Comparison of ENCODE assay signal across 29 cellular contexts in genomic region chr2:229042349-229042748, GRCh38.
"Had no signal": no experiment of that assay in that cellular context is flagged by ENCODE, and none has a peak within 500 bp of the region (broad histone marks: within the 10 kb centered on the region; RNA-seq: fewer than 3 reads in every experiment).

No MANE protein-coding gene starts in this region.

- FAIRE-seq: urothelium cell line had no signal

- H3K27me3 Mint-ChIP-seq: stimulated activated memory B cell treated with anti-CD40 and anti-IgM and Interleukin-4, amounts not matched to agents 10 μg/mL and 1 μg/mL and 100 μg/mL, for 72 hours; stimulated activated naive B cell treated with anti-CD40 and anti-IgM and Interleukin-4, amounts not matched to agents 10 μg/mL and 1 μg/mL and 100 μg/mL, for 72 hours; stimulated activated naive CD8-positive, alpha-beta T cell treated with anti-CD3 and anti-CD28 coated beads, Interleukin-15, amount 100 ng/mL, for 72 hours; stimulated activated naive CD8-positive, alpha-beta T cell treated with anti-CD3 and anti-CD28 coated beads, Interleukin-15, Interleukin-2, amounts not matched to agents 100 ng/mL and 50 ng/mL, for 24 hours had no signal

- H3K36me3 Mint-ChIP-seq: stimulated activated effector memory CD8-positive, alpha-beta T cell treated with anti-CD3 and anti-CD28 coated beads, Interleukin-12 subunit alpha, Interleukin-12 subunit beta, amount 100 ng/mL, for 72 hours; stimulated activated memory B cell treated with anti-CD40 and anti-IgM and Interleukin-4, amounts not matched to agents 10 μg/mL and 1 μg/mL and 100 μg/mL, for 72 hours; stimulated activated naive B cell treated with anti-CD40 and anti-IgM and Interleukin-4, amounts not matched to agents 10 μg/mL and 1 μg/mL and 100 μg/mL, for 72 hours; type B pancreatic cell had no signal

- H3K4me3 ChIP-seq: stomach, suprapubic skin, testis, thoracic aorta, thyroid gland, tibial artery, tibial nerve, transverse colon, upper lobe of left lung, upper lobe of right lung, uterus, vagina had no signal

- H3K27ac ChIP-seq: stomach, suprapubic skin, testis, thoracic aorta, thyroid gland, tibial artery, tibial nerve, transverse colon, upper lobe of left lung, upper lobe of right lung, uterus, vagina had no signal

- H3K9me3 Mint-ChIP-seq: stimulated activated memory B cell treated with anti-CD40 and anti-IgM and Interleukin-4, amounts not matched to agents 10 μg/mL and 1 μg/mL and 100 μg/mL, for 72 hours; stimulated activated naive CD8-positive, alpha-beta T cell treated with anti-CD3 and anti-CD28 coated beads, Interleukin-15, amount 100 ng/mL, for 72 hours; stimulated activated naive CD8-positive, alpha-beta T cell treated with anti-CD3 and anti-CD28 coated beads, Interleukin-15, Interleukin-2, amounts not matched to agents 100 ng/mL and 50 ng/mL, for 24 hours; type B pancreatic cell had no signal

- ATAC-seq: stimulated activated effector memory CD8-positive, alpha-beta T cell treated with anti-CD3 and anti-CD28 coated beads, Interleukin-12 subunit alpha, Interleukin-12 subunit beta, amount 100 ng/mL, for 72 hours; stimulated activated memory B cell treated with anti-CD40 and anti-IgM and Interleukin-4, amounts not matched to agents 10 μg/mL and 1 μg/mL and 100 μg/mL, for 72 hours; stimulated activated naive B cell treated with anti-CD40 and anti-IgM and Interleukin-4, amounts not matched to agents 10 μg/mL and 1 μg/mL and 100 μg/mL, for 72 hours; stimulated activated naive CD8-positive, alpha-beta T cell treated with anti-CD3 and anti-CD28 coated beads, Interleukin-15, amount 100 ng/mL, for 72 hours; stimulated activated naive CD8-positive, alpha-beta T cell treated with anti-CD3 and anti-CD28 coated beads, Interleukin-15, Interleukin-2, amounts not matched to agents 100 U/mL and 50 U/mL, for 24 hours; upper lobe of right lung had no signal

- H3K36me3 ChIP-seq: stomach, suprapubic skin, thoracic aorta, thyroid gland, tibial artery, tibial nerve, transverse colon, upper lobe of left lung, upper lobe of right lung, uterus, vagina had no signal

- H3K4me1 ChIP-seq: stomach, suprapubic skin, testis, thyroid gland, tibial artery, tibial nerve, transverse colon, upper lobe of left lung, upper lobe of right lung, uterus, vagina had no signal

- H3K27me3 ChIP-seq: stomach, suprapubic skin, testis, thyroid gland, tibial artery, tibial nerve, transverse colon, upper lobe of left lung, upper lobe of right lung, uterus, vagina had no signal

- DNase-seq: stimulated activated CD4-positive, alpha-beta T cell treated with anti-CD3 and anti-CD28 coated beads, Interleukin-2, amount 100 ng/mL, for 48 hours; stimulated activated CD4-positive, alpha-beta T cell treated with anti-CD3 and anti-CD28 coated beads, Interleukin-4, amount 100 ng/mL, for 1 hour; stimulated activated CD4-positive, alpha-beta T cell treated with anti-CD3 and anti-CD28 coated beads, Interleukin-4, amount 100 ng/mL, for 24 hours; stimulated activated CD4-positive, alpha-beta T cell treated with anti-CD3 and anti-CD28 coated beads, Interleukin-4, amount 100 ng/mL, for 4 hours; stimulated activated CD8-positive, alpha-beta memory T cell treated with anti-CD3 and anti-CD28 coated beads, Interleukin-4, amount 100 ng/mL, for 48 hours; stimulated activated naive B cell treated with anti-CD40 and anti-IgM and Interleukin-4, amounts not matched to agents 10 μg/mL and 1 μg/mL and 100 μg/mL, for 72 hours; stimulated activated naive CD4-positive, alpha-beta T cell; stimulated activated naive CD4-positive, alpha-beta T cell treated with Interleukin-2 at 50 U/mL for 16 hours; stimulated activated naive CD8-positive, alpha-beta T cell treated with anti-CD3 and anti-CD28 coated beads, Interleukin-15, amount 100 ng/mL, for 72 hours; stimulated activated naive CD8-positive, alpha-beta T cell treated with anti-CD3 and anti-CD28 coated beads, Interleukin-15, Interleukin-2, amounts not matched to agents 100 U/mL and 50 U/mL, for 24 hours; stomach; substantia nigra; testis; thyroid gland; tibial artery; transverse colon; trophoblast cell; upper lobe of left lung; upper lobe of right lung; uterus had no signal

- H3K27ac Mint-ChIP-seq: stimulated activated effector memory CD8-positive, alpha-beta T cell treated with anti-CD3 and anti-CD28 coated beads, Interleukin-12 subunit alpha, Interleukin-12 subunit beta, amount 100 ng/mL, for 72 hours; stimulated activated memory B cell treated with anti-CD40 and anti-IgM and Interleukin-4, amounts not matched to agents 10 μg/mL and 1 μg/mL and 100 μg/mL, for 72 hours; stimulated activated naive B cell treated with anti-CD40 and anti-IgM and Interleukin-4, amounts not matched to agents 10 μg/mL and 1 μg/mL and 100 μg/mL, for 72 hours; stimulated activated naive CD8-positive, alpha-beta T cell treated with anti-CD3 and anti-CD28 coated beads, Interleukin-15, amount 100 ng/mL, for 72 hours; stimulated activated naive CD8-positive, alpha-beta T cell treated with anti-CD3 and anti-CD28 coated beads, Interleukin-15, Interleukin-2, amounts not matched to agents 100 ng/mL and 50 ng/mL, for 24 hours; type B pancreatic cell had no signal

- H3K4me3 Mint-ChIP-seq: stimulated activated effector memory CD8-positive, alpha-beta T cell treated with anti-CD3 and anti-CD28 coated beads, Interleukin-12 subunit alpha, Interleukin-12 subunit beta, amount 100 ng/mL, for 72 hours; stimulated activated memory B cell treated with anti-CD40 and anti-IgM and Interleukin-4, amounts not matched to agents 10 μg/mL and 1 μg/mL and 100 μg/mL, for 72 hours; stimulated activated naive B cell treated with anti-CD40 and anti-IgM and Interleukin-4, amounts not matched to agents 10 μg/mL and 1 μg/mL and 100 μg/mL, for 72 hours; stimulated activated naive CD8-positive, alpha-beta T cell treated with anti-CD3 and anti-CD28 coated beads, Interleukin-15, amount 100 ng/mL, for 72 hours; stimulated activated naive CD8-positive, alpha-beta T cell treated with anti-CD3 and anti-CD28 coated beads, Interleukin-15, Interleukin-2, amounts not matched to agents 100 ng/mL and 50 ng/mL, for 24 hours; type B pancreatic cell had no signal

- H3K9me3 ChIP-seq: stomach, suprapubic skin, testis, thoracic aorta, thyroid gland, tibial artery, tibial nerve, transverse colon, upper lobe of left lung, upper lobe of right lung, uterus, vagina had no signal

- H3K4me1 Mint-ChIP-seq: stimulated activated effector memory CD8-positive, alpha-beta T cell treated with anti-CD3 and anti-CD28 coated beads, Interleukin-12 subunit alpha, Interleukin-12 subunit beta, amount 100 ng/mL, for 72 hours; stimulated activated memory B cell treated with anti-CD40 and anti-IgM and Interleukin-4, amounts not matched to agents 10 μg/mL and 1 μg/mL and 100 μg/mL, for 72 hours; stimulated activated naive B cell treated with anti-CD40 and anti-IgM and Interleukin-4, amounts not matched to agents 10 μg/mL and 1 μg/mL and 100 μg/mL, for 72 hours; stimulated activated naive CD8-positive, alpha-beta T cell treated with anti-CD3 and anti-CD28 coated beads, Interleukin-15, amount 100 ng/mL, for 72 hours had no signal
